In the genomic region with DNA sequence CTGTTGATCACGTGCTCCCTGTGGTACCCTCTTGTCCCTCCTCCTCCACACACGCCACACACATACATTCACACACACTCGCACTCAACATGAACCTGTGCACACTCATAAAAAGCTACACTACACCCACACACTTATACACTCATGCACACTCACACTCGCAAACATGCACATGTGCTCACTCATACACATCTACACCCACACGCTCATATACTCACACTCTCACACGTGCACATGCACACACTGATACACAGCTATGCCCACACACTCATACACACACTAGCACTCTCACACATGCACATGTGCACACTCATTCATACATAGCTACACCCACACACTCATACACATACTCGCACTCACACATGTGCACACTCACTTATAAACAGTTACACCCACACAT, we compare ENCODE assay signal across 26 cellular contexts.
DNase-seq lines count a peak whose midpoint lies in the region; FAIRE-seq and TF ChIP-seq lines count a peak whose summit lies in the region.
"Had no signal": no experiment of that assay in that cellular context is flagged by ENCODE, and none has a peak within 500 bp of the region (broad histone marks: within the 10 kb centered on the region; RNA-seq: fewer than 3 reads in every experiment).

No MANE protein-coding gene starts in this region.

- no peaks in the 10 kb centered on the region for H3K79me1 ChIP-seq in neuronal stem cell (ENCODE audit: low read depth, low read length)

- TF ChIP-seq CTCF in HEK293 (tag by site-specific recombination; IDR thresholded peaks at IDR 0.05) (no peak), bronchial epithelial cell (IDR thresholded peaks at IDR 0.05; ENCODE audit: insufficient read depth, low read length, severe bottlenecking) (no peak)

- H2AFZ ChIP-seq in neuronal stem cell (ENCODE audit: low read length): no peak overlapping the region
- H2AFZ ChIP-seq: GM23248 had no signal

- DNase-seq in GM12891 (ENCODE audit: insufficient read length, low spot score): no peak
- no peak for DNase-seq in bronchial epithelial cell (ENCODE audit: low read depth)
- no peak for DNase-seq in neuronal stem cell (ENCODE audit: low spot score)
- no peak for DNase-seq in OCI-M2 (lab: John Stamatoyannopoulos, UW; ENCODE audit: unreplicated experiment)
- DNase-seq in activated CD4-positive, alpha-beta T cell treated with anti-CD3 and anti-CD28 coated beads for 4 hours: no peak
- no peak for DNase-seq in occipital lobe (lab: John Stamatoyannopoulos, UW)
- no peak for DNase-seq in NCI-H2081 treated with DMSO at 0.1 percent for 48 hours (lab: John Stamatoyannopoulos, UW)
- DNase-seq: 8988T; ACHN; AML-193; BE2C; CD4-positive, alpha-beta T cell; CD8-positive, alpha-beta memory T cell; DMS 273 treated with DMSO at 0.1 percent for 48 hours; DMS53; DMS79 treated with DMSO at 0.1 percent for 48 hours; GF-D8; H7; HFFc6 had no signal

- H3K23ac ChIP-seq in neuronal stem cell (ENCODE audit: low read depth, low read length, poor library complexity): peak overlapping the region; percentile 76

- H2BK12ac ChIP-seq in neuronal stem cell (ENCODE audit: low read length): no peak overlapping the region

- no peak overlapping the region for H3K14ac ChIP-seq in neuronal stem cell (ENCODE audit: low read length)

- peak overlapping the region; percentile 32 for H2BK120ac ChIP-seq in neuronal stem cell (ENCODE audit: low read depth, low read length)

- H3K18ac ChIP-seq in neuronal stem cell (ENCODE audit: low read length): no peak overlapping the region

- H3K4me1 ChIP-seq in HEK293 (ENCODE audit: control insufficient read depth, insufficient read depth, low read length) (no peaks in the 10 kb centered on the region), neuronal stem cell (ENCODE audit: control insufficient read depth in 2 of 2, insufficient read depth in 1 of 2, low read depth in 1 of 2, low read length in 2 of 2) (peaks cover 0 to 6% of the 10 kb centered on the region in 2 donors)
- H3K4me1 ChIP-seq: A549; BE2C; BLaER1 treated with 17β-estradiol and CSF1 and Interleukin-3, amounts not matched to agents 10 nM and 100 nM had no signal

- no peak overlapping the region for H2BK15ac ChIP-seq in neuronal stem cell (ENCODE audit: low read length)

- H3K36me3 ChIP-seq in HEK293 (ENCODE audit: control insufficient read depth in 2 of 2, insufficient read depth in 1 of 2, low read length in 2 of 2) (no peaks in the 10 kb centered on the region), bronchial epithelial cell (ENCODE audit: control insufficient read depth, insufficient read depth, low read length) (no peaks in the 10 kb centered on the region), neuronal stem cell (replicated peaks in 1 of 2; ENCODE audit: control insufficient read depth in 2 of 2, insufficient read depth in 2 of 2, low read length in 2 of 2) (peaks cover 0 to 4% of the 10 kb centered on the region in 2 donors)
- H3K36me3 ChIP-seq: BE2C; BLaER1 treated with 17β-estradiol and CSF1 and Interleukin-3, amounts not matched to agents 10 nM and 100 nM had no signal

- no peak overlapping the region for H3K4ac ChIP-seq in neuronal stem cell (ENCODE audit: low read length)

- no peak overlapping the region for H4K91ac ChIP-seq in neuronal stem cell (ENCODE audit: low read depth, low read length, poor library complexity)

- no peak overlapping the region for H3K27ac ChIP-seq in HEK293 (ENCODE audit: extremely low read depth, low read depth, low read length)
- no peak overlapping the region for H3K27ac ChIP-seq in neuronal stem cell (replicated peaks; ENCODE audit: low read length)
- H3K27ac ChIP-seq: A549; BLaER1 treated with 17β-estradiol and CSF1 and Interleukin-3, amounts not matched to agents 10 nM and 100 nM; GM23248 had no signal

- H2AK5ac ChIP-seq in neuronal stem cell (ENCODE audit: low read depth, low read length): no peak overlapping the region

- H2BK5ac ChIP-seq in neuronal stem cell (ENCODE audit: low read length): no peak overlapping the region

- H3K27me3 ChIP-seq in bronchial epithelial cell (ENCODE audit: control insufficient read depth, insufficient read depth, low read length) (no peaks in the 10 kb centered on the region), neuronal stem cell (ENCODE audit: control insufficient read depth in 3 of 3, insufficient read depth in 3 of 3, low read depth in 1 of 3, low read length in 3 of 3) (peaks cover 0 to 3% (median 0%) of the 10 kb centered on the region in 3 experiments)
- H3K27me3 ChIP-seq: BE2C; BLaER1 treated with 17β-estradiol and CSF1 and Interleukin-3, amounts not matched to agents 10 nM and 100 nM had no signal

- peak overlapping the region; percentile 18 for H3K9ac ChIP-seq in neuronal stem cell (ENCODE audit: low read depth, low read length, poor library complexity)
- H3K9ac ChIP-seq: BLaER1 treated with 17β-estradiol and CSF1 and Interleukin-3, amounts not matched to agents 10 nM and 100 nM; GM23248 had no signal

- no peak overlapping the region for H4K8ac ChIP-seq in neuronal stem cell (ENCODE audit: low read depth, low read length)

- CTCF ChIA-PET in HEK293 (lab: Yijun Ruan, JAX): no interaction called here

- H3K9me3 ChIP-seq in HEK293 (ENCODE audit: control insufficient read depth, insufficient read depth, low read depth, low read length) (no peaks in the 10 kb centered on the region), neuronal stem cell (replicated peaks in 1 of 2; ENCODE audit: control insufficient read depth in 2 of 2, insufficient read depth in 1 of 2, low read depth in 1 of 2, low read length in 2 of 2) (peaks cover 0 to 15% of the 10 kb centered on the region in 2 donors)
- H3K9me3 ChIP-seq: BE2C had no signal

- H3K4me3 ChIP-seq in HEK293 (ENCODE audit: low read depth, low read length): no peak overlapping the region
- H3K4me3 ChIP-seq in bronchial epithelial cell (ENCODE audit: low read depth, low read length): no peak overlapping the region
- H3K4me3 ChIP-seq in neuronal stem cell (ENCODE audit: low read length in 2 of 2): peak overlapping the region in 1 of 2 donors; percentile 51
- H3K4me3 ChIP-seq: A549; BLaER1 treated with 17β-estradiol and CSF1 and Interleukin-3, amounts not matched to agents 10 nM and 100 nM; GM23248 had no signal

- WGBS in neuronal stem cell (ENCODE audit: extremely low coverage in 2 of 2, insufficient read length in 2 of 2, insufficient replicate concordance in 1 of 2), 2 donors: 100% methylated on average over 5 of the region's 7 CpGs; no CpG with 5 or more reads in 1 of the 2 donors

- TF ChIP-seq POLR2A in GM12891 (IDR thresholded peaks at IDR 0.05; ENCODE audit: low read depth, low read length): no peak

- FAIRE-seq in GM12891 (lab: Jason Lieb, UNC): no peak
- peak; percentile 23 for FAIRE-seq in bronchial epithelial cell (lab: Jason Lieb, UNC)
- FAIRE-seq: D721Med, GM19239, H1 had no signal

- H3K4me2 ChIP-seq in neuronal stem cell (ENCODE audit: insufficient read depth, low read length, poor library complexity, severe bottlenecking): no peak overlapping the region
- H3K4me2 ChIP-seq: A549; BLaER1 treated with 17β-estradiol and CSF1 and Interleukin-3, amounts not matched to agents 10 nM and 100 nM had no signal

- POLR2A ChIA-PET in HEK293 (lab: Yijun Ruan, JAX): no interaction called here

TF ChIP-seq in GM12891, 5 proteins besides CTCF, POLR2A, EP300 and RAD21:
- TF ChIP-seq PAX5 (IDR thresholded peaks at IDR 0.05; ENCODE audit: insufficient read depth, low read length, severe bottlenecking): no peak
- TF ChIP-seq POU2F2 (IDR thresholded peaks at IDR 0.05; ENCODE audit: low read depth, low read length): 0 out of 2 replicates have a peak, but pooled peaks have one; percentile 11

TF ChIP-seq in HEK293, 187 proteins besides CTCF, POLR2A, EP300 and RAD21:
- TF ChIP-seq EGR2 (tag by site-specific recombination; IDR thresholded peaks at IDR 0.05; ENCODE audit: low read depth) (0 out of 2 replicates have a peak, but pooled peaks have one; percentile 11), ZNF138 (tag by site-specific recombination; IDR thresholded peaks at IDR 0.05; ENCODE audit: borderline replicate concordance) (no peak), ZFHX2 (tag by site-specific recombination; conservative IDR thresholded peaks at IDR 0.05) (0 out of 2 replicates have a peak, but pooled peaks have one; percentile 17)
- TF ChIP-seq, protein P1, sequence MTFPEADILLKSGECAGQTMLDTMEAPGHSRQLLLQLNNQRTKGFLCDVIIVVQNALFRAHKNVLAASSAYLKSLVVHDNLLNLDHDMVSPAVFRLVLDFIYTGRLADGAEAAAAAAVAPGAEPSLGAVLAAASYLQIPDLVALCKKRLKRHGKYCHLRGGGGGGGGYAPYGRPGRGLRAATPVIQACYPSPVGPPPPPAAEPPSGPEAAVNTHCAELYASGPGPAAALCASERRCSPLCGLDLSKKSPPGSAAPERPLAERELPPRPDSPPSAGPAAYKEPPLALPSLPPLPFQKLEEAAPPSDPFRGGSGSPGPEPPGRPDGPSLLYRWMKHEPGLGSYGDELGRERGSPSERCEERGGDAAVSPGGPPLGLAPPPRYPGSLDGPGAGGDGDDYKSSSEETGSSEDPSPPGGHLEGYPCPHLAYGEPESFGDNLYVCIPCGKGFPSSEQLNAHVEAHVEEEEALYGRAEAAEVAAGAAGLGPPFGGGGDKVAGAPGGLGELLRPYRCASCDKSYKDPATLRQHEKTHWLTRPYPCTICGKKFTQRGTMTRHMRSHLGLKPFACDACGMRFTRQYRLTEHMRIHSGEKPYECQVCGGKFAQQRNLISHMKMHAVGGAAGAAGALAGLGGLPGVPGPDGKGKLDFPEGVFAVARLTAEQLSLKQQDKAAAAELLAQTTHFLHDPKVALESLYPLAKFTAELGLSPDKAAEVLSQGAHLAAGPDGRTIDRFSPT (tag by site-specific recombination; IDR thresholded peaks at IDR 0.05): no peak
